In genomic region chr7:100211342-100211780, GRCh38 we compare ENCODE assay signal across 11 cellular contexts. TPM values are rescaled to one million over a fixed set of nuclear protein-coding genes. Genes with fewer than 3 reads are reported as not detected.
A peak's percentile ranks its signal among the peaks of the same experiment; 100 is the strongest.
DNase-seq lines count a peak whose midpoint lies in the region; ATAC-seq and TF ChIP-seq lines count a peak whose summit lies in the region.
"Had no signal": no experiment of that assay in that cellular context is flagged by ENCODE, and none has a peak within 500 bp of the region (broad histone marks: within the 10 kb centered on the region; RNA-seq: fewer than 3 reads in every experiment).

No MANE protein-coding gene starts in this region.

- peaks cover 62% of the 10 kb centered on the region for H3K4me1 Mint-ChIP-seq in activated CD4-positive, alpha-beta T cell treated with anti-CD3 and anti-CD28 coated beads, Interleukin-2, amount 10 ng/mL, durations not matched to agents 24 days and 14 days
- peaks cover 72% of the 10 kb centered on the region for H3K4me1 Mint-ChIP-seq in activated CD8-positive, alpha-beta T cell treated with anti-CD3 and anti-CD28 coated beads, Interleukin-2, amount 10 ng/mL, durations not matched to agents 7 days and 5 days (ENCODE audit: low read depth)

- no peak for TF ChIP-seq POLR2A in spleen (IDR thresholded peaks at IDR 0.05)

- 42 to 49% (median 48%) methylated on average over 7 of the region's 7 CpGs for WGBS in spleen, 5 donors

- peaks cover 4% of the 10 kb centered on the region for H3K9me3 Mint-ChIP-seq in activated CD4-positive, alpha-beta T cell treated with anti-CD3 and anti-CD28 coated beads, Interleukin-2, amount 10 ng/mL, durations not matched to agents 24 days and 14 days
- no peaks in the 10 kb centered on the region for H3K9me3 Mint-ChIP-seq in activated CD8-positive, alpha-beta T cell treated with anti-CD3 and anti-CD28 coated beads, Interleukin-2, amount 10 ng/mL, durations not matched to agents 7 days and 5 days (ENCODE audit: insufficient read depth)

- H3K27me3 ChIP-seq in spleen (replicated peaks in 1 of 7) = no peaks in the 10 kb centered on the region

- no peaks in the 10 kb centered on the region for H3K27me3 Mint-ChIP-seq in activated CD4-positive, alpha-beta T cell treated with anti-CD3 and anti-CD28 coated beads, Interleukin-2, amount 10 ng/mL, durations not matched to agents 24 days and 14 days
- H3K27me3 Mint-ChIP-seq in activated CD8-positive, alpha-beta T cell treated with anti-CD3 and anti-CD28 coated beads, Interleukin-2, amount 10 ng/mL, durations not matched to agents 7 days and 5 days (ENCODE audit: low read depth) = no peaks in the 10 kb centered on the region

- intact Hi-C loops in activated CD4-positive, alpha-beta T cell treated with anti-CD3 and anti-CD28 coated beads, Interleukin-2, amount 10 ng/mL, durations not matched to agents 24 days and 14 days (cut with micrococcal nuclease) = no loop called here
- intact Hi-C loops in spleen (cut with DNase I; ENCODE audit: low total_unique reads) (no loop called here), cardiac septum (cut with DNase I) (no loop called here)

- H3K4me1 ChIP-seq in spleen = peaks cover 9 to 82% (median 30%) of the 10 kb centered on the region in 6 donors
- H3K4me1 ChIP-seq: A549 had no signal

- H3K4me3 Mint-ChIP-seq in activated CD4-positive, alpha-beta T cell treated with anti-CD3 and anti-CD28 coated beads, Interleukin-2, amount 10 ng/mL, durations not matched to agents 24 days and 14 days = peak overlapping the region; percentile 83
- peak overlapping the region; percentile 71 for H3K4me3 Mint-ChIP-seq in activated CD8-positive, alpha-beta T cell treated with anti-CD3 and anti-CD28 coated beads, Interleukin-2, amount 10 ng/mL, durations not matched to agents 7 days and 5 days

- TF ChIP-seq CTCF in spleen (IDR thresholded peaks at IDR 0.05 in 8 of 11, conservative IDR thresholded peaks at IDR 0.05 in 3 of 11) = no peak

- peak overlapping the region; percentile 94 for H3K27ac Mint-ChIP-seq in activated CD4-positive, alpha-beta T cell treated with anti-CD3 and anti-CD28 coated beads, Interleukin-2, amount 10 ng/mL, durations not matched to agents 24 days and 14 days
- H3K27ac Mint-ChIP-seq in activated CD8-positive, alpha-beta T cell treated with anti-CD3 and anti-CD28 coated beads, Interleukin-2, amount 10 ng/mL, durations not matched to agents 7 days and 5 days = peak overlapping the region; percentile 91

- H3K27ac ChIP-seq in spleen = peak overlapping the region in 7 of 8 donors; percentile 19 to 100 (median 49)
- H3K27ac ChIP-seq: A549 had no signal

- CTCF ChIA-PET in activated CD8-positive, alpha-beta T cell treated with anti-CD3 and anti-CD28 coated beads, Interleukin-2, amount 10 ng/mL, durations not matched to agents 7 days and 5 days (lab: Charles Lee) = interaction anchor here (0.8 to 16.0 kb wide), 7 partner anchors 9 to 78 kb away, joined by 3 to 200 read pairs (median 7); partner anchors contain the start of genes LAMTOR4 and PVRIG

- H3K36me3 ChIP-seq in spleen = peaks cover 0 to 16% (median 0%) of the 10 kb centered on the region in 6 donors

- no peaks in the 10 kb centered on the region for H3K9me3 ChIP-seq in spleen
- H3K9me3 ChIP-seq: A549 had no signal

- peak overlapping the region in 3 of 8 donors; percentile 19 to 51 (median 21) for H3K4me3 ChIP-seq in spleen
- H3K4me3 ChIP-seq: A549 had no signal

- peak; percentile 56 for ATAC-seq in HG02759 (IDR thresholded peaks at IDR 0.05; ENCODE audit: unreplicated experiment)
- peak; percentile 52 for ATAC-seq in activated CD8-positive, alpha-beta T cell treated with anti-CD3 and anti-CD28 coated beads, Interleukin-2, amount 10 ng/mL, durations not matched to agents 7 days and 5 days
- ATAC-seq: A549 had no signal

- peak; percentile 84 for DNase-seq in activated CD4-positive, alpha-beta T cell treated with anti-CD3 and anti-CD28 coated beads, Interleukin-2, amount 10 ng/mL, durations not matched to agents 24 days and 14 days
- no peak for DNase-seq in activated CD4-positive, alpha-beta T cell treated with anti-CD3 and anti-CD28 coated beads, Interleukin-2, amount 50 U/mL, for 4 hours
- peak; percentile 70 for DNase-seq in activated CD8-positive, alpha-beta T cell treated with anti-CD3 and anti-CD28 coated beads, Interleukin-2, amount 10 ng/mL, durations not matched to agents 7 days and 5 days
- peak; percentile 59 for DNase-seq in spleen
- DNase-seq in NCI-H526 treated with DMSO at 0.1 percent for 48 hours (lab: John Stamatoyannopoulos, UW) = no peak
- DNase-seq in cardiac septum (ENCODE audit: low spot score) = no peak
- DNase-seq in SK-N-DZ (ENCODE audit: low spot score) = no peak
- DNase-seq: NCI-H1092 treated with DMSO at 0.1 percent for 48 hours had no signal

- peaks cover 24% of the 10 kb centered on the region for H3K36me3 Mint-ChIP-seq in activated CD4-positive, alpha-beta T cell treated with anti-CD3 and anti-CD28 coated beads, Interleukin-2, amount 10 ng/mL, durations not matched to agents 24 days and 14 days (ENCODE audit: low read depth)
- peaks cover 24% of the 10 kb centered on the region for H3K36me3 Mint-ChIP-seq in activated CD8-positive, alpha-beta T cell treated with anti-CD3 and anti-CD28 coated beads, Interleukin-2, amount 10 ng/mL, durations not matched to agents 7 days and 5 days (ENCODE audit: low read depth)

- POLR2A ChIA-PET in activated CD8-positive, alpha-beta T cell treated with anti-CD3 and anti-CD28 coated beads, Interleukin-2, amount 10 ng/mL, durations not matched to agents 7 days and 5 days (lab: Charles Lee) = interaction anchor here (0.6 to 6.9 kb wide), 6 partner anchors 9 to 191 kb away, joined by 3 to 48 read pairs (median 4); partner anchors contain the start of genes GAL3ST4, LAMTOR4 and PVRIG

RNA-seq across cellular contexts. Expression of gene PVRIG, which starts 8.4 kb away (rescaled TPM):
- total RNA-seq in activated CD4-positive, alpha-beta T cell treated with anti-CD3 and anti-CD28 coated beads, Interleukin-2, amount 10 ng/mL, durations not matched to agents 24 days and 14 days = 20.9 and 21.6 TPM in 2 replicates
- total RNA-seq in activated CD8-positive, alpha-beta T cell treated with anti-CD3 and anti-CD28 coated beads, Interleukin-2, amount 10 ng/mL, durations not matched to agents 7 days and 5 days = 10 to 100 TPM; 61.6 to 64.8 TPM
- 10 to 100 TPM; 21.9 to 58.7 (median 33.9) TPM for total RNA-seq in spleen
- 10 to 100 TPM; 20.3 to 41.2 (median 30.2) TPM for polyA plus RNA-seq in spleen
- total RNA-seq in cardiac septum = not detected
- not detected in 2 replicates for polyA plus RNA-seq in SK-N-DZ (2014; cell fraction: cytosol; rRNA removed)
- polyA plus RNA-seq in SK-N-DZ (2014; cell fraction: nucleus; rRNA removed) = 0.27 and 0.53 TPM in 2 replicates
- total RNA-seq: dermis microvascular lymphatic vessel endothelial cell had no signal
- polyA plus RNA-seq: A549 had no signal

RNA-seq across cellular contexts. Expression of gene STAG3, which starts 33.6 kb away (rescaled TPM):
- total RNA-seq in activated CD4-positive, alpha-beta T cell treated with anti-CD3 and anti-CD28 coated beads, Interleukin-2, amount 10 ng/mL, durations not matched to agents 24 days and 14 days = 23.7 TPM in 2 replicates
- 10 to 100 TPM; 16.5 to 20.6 TPM for total RNA-seq in activated CD8-positive, alpha-beta T cell treated with anti-CD3 and anti-CD28 coated beads, Interleukin-2, amount 10 ng/mL, durations not matched to agents 7 days and 5 days
- 10 to 100 TPM in 5 of 7 donors, 1 to 10 TPM in 2; 8.0 to 59.6 (median 31.4) TPM for total RNA-seq in spleen
- 100 to 1,000 TPM in 2 of 3 donors, 10 to 100 TPM in 1; 69.5 to 123 (median 104) TPM for polyA plus RNA-seq in spleen
- 0.43 TPM for total RNA-seq in cardiac septum
- polyA plus RNA-seq in SK-N-DZ (2014; cell fraction: cytosol; rRNA removed) = 1.8 and 2.8 TPM in 2 replicates
- polyA plus RNA-seq in SK-N-DZ (2014; cell fraction: nucleus; rRNA removed) = 7.9 TPM in 2 replicates

RNA-seq across cellular contexts. Expression of gene GPC2, which starts 34.2 kb away (rescaled TPM):
- 6.3 and 7.9 TPM in 2 replicates for total RNA-seq in activated CD4-positive, alpha-beta T cell treated with anti-CD3 and anti-CD28 coated beads, Interleukin-2, amount 10 ng/mL, durations not matched to agents 24 days and 14 days
- 1 to 10 TPM; 8.1 to 8.2 TPM for total RNA-seq in activated CD8-positive, alpha-beta T cell treated with anti-CD3 and anti-CD28 coated beads, Interleukin-2, amount 10 ng/mL, durations not matched to agents 7 days and 5 days
- 1 to 10 TPM; 2.4 to 5.3 (median 4.5) TPM for total RNA-seq in spleen
- polyA plus RNA-seq in spleen = 1 to 10 TPM; 2.1 to 4.4 (median 4.2) TPM
- 0.92 TPM for total RNA-seq in cardiac septum
- polyA plus RNA-seq in SK-N-DZ (2014; cell fraction: cytosol; rRNA removed) = 109 and 118 TPM in 2 replicates
- 183 and 215 TPM in 2 replicates for polyA plus RNA-seq in SK-N-DZ (2014; cell fraction: nucleus; rRNA removed)

RNA-seq across cellular contexts. Expression of gene GAL3ST4, which starts 42.9 kb away (rescaled TPM):
- 2.1 TPM in 2 replicates for total RNA-seq in activated CD4-positive, alpha-beta T cell treated with anti-CD3 and anti-CD28 coated beads, Interleukin-2, amount 10 ng/mL, durations not matched to agents 24 days and 14 days
- total RNA-seq in activated CD8-positive, alpha-beta T cell treated with anti-CD3 and anti-CD28 coated beads, Interleukin-2, amount 10 ng/mL, durations not matched to agents 7 days and 5 days = 1 to 10 TPM; 2.8 to 3.5 TPM
- total RNA-seq in spleen = 1 to 10 TPM; 1.3 to 6.2 (median 3.0) TPM
- polyA plus RNA-seq in spleen = 1 to 10 TPM; 1.0 to 2.8 (median 1.1) TPM
- total RNA-seq in cardiac septum = 1.5 TPM
- polyA plus RNA-seq in SK-N-DZ (2014; cell fraction: cytosol; rRNA removed) = 5.6 and 6.3 TPM in 2 replicates
- polyA plus RNA-seq in SK-N-DZ (2014; cell fraction: nucleus; rRNA removed) = 18.9 and 32.3 TPM in 2 replicates

RNA-seq across cellular contexts. Expression of gene TRAPPC14, which starts 52.8 kb away (rescaled TPM):
- 31.7 and 39.2 TPM in 2 replicates for total RNA-seq in activated CD4-positive, alpha-beta T cell treated with anti-CD3 and anti-CD28 coated beads, Interleukin-2, amount 10 ng/mL, durations not matched to agents 24 days and 14 days
- 10 to 100 TPM; 42.7 to 44.0 TPM for total RNA-seq in activated CD8-positive, alpha-beta T cell treated with anti-CD3 and anti-CD28 coated beads, Interleukin-2, amount 10 ng/mL, durations not matched to agents 7 days and 5 days
- total RNA-seq in spleen (10 to 100 TPM; 33.0 to 68.7 (median 48.2) TPM), cardiac septum (11.4 TPM)
- 10 to 100 TPM; 33.0 to 54.5 (median 51.4) TPM for polyA plus RNA-seq in spleen
- polyA plus RNA-seq in SK-N-DZ (2014; cell fraction: cytosol; rRNA removed) = 9.0 and 9.4 TPM in 2 replicates
- 47.1 and 58.1 TPM in 2 replicates for polyA plus RNA-seq in SK-N-DZ (2014; cell fraction: nucleus; rRNA removed)

Comparison
In these comparisons a context has a peak if more than half of its experiments do, and no peak if none do; other contexts are left out.
1. DNase-seq: peak in activated CD4-positive, alpha-beta T cell treated with anti-CD3 and anti-CD28 coated beads, Interleukin-2, amount 10 ng/mL, durations not matched to agents 24 days and 14 days (single experiment), activated CD8-positive, alpha-beta T cell treated with anti-CD3 and anti-CD28 coated beads, Interleukin-2, amount 10 ng/mL, durations not matched to agents 7 days and 5 days (single experiment) and spleen (single experiment); none in activated CD4-positive, alpha-beta T cell treated with anti-CD3 and anti-CD28 coated beads, Interleukin-2, amount 50 U/mL, for 4 hours (0 of 2), NCI-H526 treated with DMSO at 0.1 percent for 48 hours (single experiment), cardiac septum (single experiment) and SK-N-DZ (single experiment).
2. RNA of gene PVRIG, which starts 8.4 kb away (total RNA-seq): 61.6 to 64.8 TPM in activated CD8-positive, alpha-beta T cell treated with anti-CD3 and anti-CD28 coated beads, Interleukin-2, amount 10 ng/mL, durations not matched to agents 7 days and 5 days, 21.9 to 58.7 TPM in spleen and 20.9 to 21.6 TPM in activated CD4-positive, alpha-beta T cell treated with anti-CD3 and anti-CD28 coated beads, Interleukin-2, amount 10 ng/mL, durations not matched to agents 24 days and 14 days; not detected in cardiac septum (single experiment); every median in the first group is over 10 times any median in the second.